Comparison of ENCODE assay signal across 8 cellular contexts in the genomic region with DNA sequence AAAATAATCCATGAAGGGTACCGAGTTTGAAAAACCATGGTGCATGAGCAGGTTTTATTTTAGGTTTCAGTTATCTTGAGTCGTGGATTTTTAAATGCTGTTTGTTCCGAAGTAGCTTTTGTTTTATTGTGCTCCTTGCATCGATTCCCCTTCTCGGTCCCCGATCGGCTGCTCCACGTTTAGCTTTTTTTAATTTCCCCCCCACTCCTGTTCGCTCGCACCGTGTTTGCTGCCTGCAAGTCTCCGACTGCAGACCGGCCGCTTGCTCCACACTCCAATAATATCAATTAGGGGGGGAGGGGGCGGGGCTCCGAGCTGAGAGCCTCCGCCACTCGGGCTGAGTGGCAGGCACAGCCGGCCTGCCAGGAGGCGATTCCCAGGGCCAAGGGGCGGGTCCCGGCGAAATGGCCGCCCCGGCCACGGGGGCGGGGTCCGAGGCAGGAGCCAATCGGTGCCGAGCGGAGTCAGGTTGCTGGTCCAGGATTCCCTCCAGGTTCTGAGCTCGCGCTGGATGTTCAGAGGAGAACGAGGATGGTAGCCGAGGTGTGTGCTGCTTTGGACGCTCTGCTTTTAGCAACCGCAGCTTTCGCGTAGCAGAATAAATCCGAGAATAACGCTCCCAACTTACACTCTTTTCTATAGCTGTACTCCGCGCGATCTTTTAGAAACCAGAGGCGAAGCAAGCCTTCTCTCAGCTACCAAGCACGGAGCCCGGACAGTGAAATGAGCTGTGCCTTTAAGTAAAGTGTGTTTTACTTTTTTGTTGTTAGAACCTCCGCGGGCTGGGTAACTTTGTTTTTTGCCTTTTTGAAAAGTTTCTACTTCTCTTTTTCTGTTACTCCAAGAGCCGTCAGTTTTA. TPM values are rescaled to one million over a fixed set of nuclear protein-coding genes. Genes with fewer than 3 reads are reported as not detected.
DNase-seq lines count a peak whose midpoint lies in the region; ATAC-seq and TF ChIP-seq lines count a peak whose summit lies in the region.

Gene EPHA7, minus strand, starts transcription at position 256 of the 859 bp plus-strand sequence. Its CDS starts 218 bp downstream, at position 38.

- H3K36me3 Mint-ChIP-seq in CD4-positive, alpha-beta memory T cell: no peaks in the 10 kb centered on the region
- H3K36me3 Mint-ChIP-seq in activated naive CD8-positive, alpha-beta T cell treated with anti-CD3 and anti-CD28 coated beads for 36 hours: no peaks in the 10 kb centered on the region
- no peaks in the 10 kb centered on the region for H3K36me3 Mint-ChIP-seq in nephron progenitor cell (ENCODE audit: low read depth)

- H3K4me3 Mint-ChIP-seq in CD4-positive, alpha-beta memory T cell: peak within 1 kb of the TSS; percentile 75 to 91 (median 81)
- H3K4me3 Mint-ChIP-seq in activated naive CD8-positive, alpha-beta T cell treated with anti-CD3 and anti-CD28 coated beads for 36 hours: peak within 1 kb of the TSS; percentile 69
- peak within 1 kb of the TSS; percentile 91 for H3K4me3 Mint-ChIP-seq in nephron progenitor cell

- intact Hi-C loops in CD4-positive, alpha-beta memory T cell (cut with micrococcal nuclease): no loop called here
- intact Hi-C loops in tibial artery (cut with DNase I; ENCODE audit: low total_unique reads): no loop called here

- peaks cover 32 to 36% of the 10 kb centered on the region in 2 donors for H3K27me3 Mint-ChIP-seq in CD4-positive, alpha-beta memory T cell
- peaks cover 77% of the 10 kb centered on the region for H3K27me3 Mint-ChIP-seq in activated naive CD8-positive, alpha-beta T cell treated with anti-CD3 and anti-CD28 coated beads for 36 hours
- H3K27me3 Mint-ChIP-seq in nephron progenitor cell (ENCODE audit: low read depth, poor library complexity): peaks cover 16% of the 10 kb centered on the region

- no peaks in the 10 kb centered on the region for H3K36me3 ChIP-seq in CD4-positive, alpha-beta memory T cell (ENCODE audit: insufficient read depth, low read length)
- no peaks in the 10 kb centered on the region for H3K36me3 ChIP-seq in tibial artery

- peaks cover 3% of the 10 kb centered on the region for H3K4me1 ChIP-seq in CD4-positive, alpha-beta memory T cell (ENCODE audit: insufficient read depth, low read length)
- H3K4me1 ChIP-seq in tibial artery: peaks cover 0 to 40% (median 31%) of the 10 kb centered on the region in 4 donors

- no peak within 1 kb of the TSS for H3K27ac ChIP-seq in CD4-positive, alpha-beta memory T cell (ENCODE audit: low read depth, low read length)
- H3K27ac ChIP-seq in tibial artery: no peak within 1 kb of the TSS

- peaks cover 6 to 32% (median 17%) of the 10 kb centered on the region in 4 donors for H3K4me1 Mint-ChIP-seq in CD4-positive, alpha-beta memory T cell
- peaks cover 21% of the 10 kb centered on the region for H3K4me1 Mint-ChIP-seq in activated naive CD8-positive, alpha-beta T cell treated with anti-CD3 and anti-CD28 coated beads for 36 hours
- H3K4me1 Mint-ChIP-seq in nephron progenitor cell: peaks cover 43% of the 10 kb centered on the region

- DNase-seq in CD4-positive, alpha-beta memory T cell: peak in 2 of 5 donors; percentile 13 to 24
- DNase-seq in NCI-H510A treated with DMSO at 0.1 percent for 48 hours (lab: John Stamatoyannopoulos, UW) (peak; percentile 87), glomerular endothelial cell (ENCODE audit: extremely low read depth, low read depth, low spot score) (peak; percentile 61), nephron progenitor cell (peak; percentile 98), tibial artery (peak; percentile 84 to 93)
- DNase-seq in activated naive CD8-positive, alpha-beta T cell treated with anti-CD3 and anti-CD28 coated beads for 36 hours: peak; percentile 58

- TF ChIP-seq CTCF in nephron progenitor cell (IDR thresholded peaks at IDR 0.05) (no peak), tibial artery (IDR thresholded peaks at IDR 0.05) (no peak)

- peaks cover 0 to 11% (median 5%) of the 10 kb centered on the region in 8 donors for H3K9me3 Mint-ChIP-seq in CD4-positive, alpha-beta memory T cell
- H3K9me3 Mint-ChIP-seq in activated naive CD8-positive, alpha-beta T cell treated with anti-CD3 and anti-CD28 coated beads for 36 hours: peaks cover 2% of the 10 kb centered on the region
- no peaks in the 10 kb centered on the region for H3K9me3 Mint-ChIP-seq in nephron progenitor cell

- POLR2A ChIA-PET in CD4-positive, alpha-beta memory T cell (lab: Charles Lee; ENCODE audit: partially characterized antibody): no interaction called here

- no peaks in the 10 kb centered on the region for H3K27me3 ChIP-seq in CD4-positive, alpha-beta memory T cell (ENCODE audit: insufficient read depth, low read length)
- H3K27me3 ChIP-seq in tibial artery: peaks cover 0 to 74% of the 10 kb centered on the region in 2 donors

- no peaks in the 10 kb centered on the region for H3K9me3 ChIP-seq in CD4-positive, alpha-beta memory T cell (ENCODE audit: control insufficient read depth in 1 of 2, low read length in 2 of 2)
- no peaks in the 10 kb centered on the region for H3K9me3 ChIP-seq in tibial artery

- peak within 1 kb of the TSS in 1 of 2 donors; percentile 27 for H3K4me3 ChIP-seq in CD4-positive, alpha-beta memory T cell (ENCODE audit: low read length in 2 of 2)
- H3K4me3 ChIP-seq in tibial artery: peak within 1 kb of the TSS; percentile 49 to 59

- H3K27ac Mint-ChIP-seq in CD4-positive, alpha-beta memory T cell: peak within 1 kb of the TSS in 1 of 7 donors; percentile 52
- no peak within 1 kb of the TSS for H3K27ac Mint-ChIP-seq in activated naive CD8-positive, alpha-beta T cell treated with anti-CD3 and anti-CD28 coated beads for 36 hours
- peak within 1 kb of the TSS; percentile 94 for H3K27ac Mint-ChIP-seq in nephron progenitor cell

- CTCF ChIA-PET in CD4-positive, alpha-beta memory T cell (lab: Charles Lee; ENCODE audit: partially characterized antibody): no interaction called here

- ATAC-seq in GM19397 (IDR thresholded peaks at IDR 0.05; ENCODE audit: unreplicated experiment) (peak; percentile 95), HG03457 (IDR thresholded peaks at IDR 0.05; ENCODE audit: unreplicated experiment) (peak; percentile 91)

RNA-seq across cellular contexts. Expression of gene EPHA7, which starts in this region (rescaled TPM):
- total RNA-seq in CD4-positive, alpha-beta memory T cell: not detected
- polyA plus RNA-seq in CD4-positive, alpha-beta memory T cell: not detected
- not detected for total RNA-seq in activated naive CD8-positive, alpha-beta T cell treated with anti-CD3 and anti-CD28 coated beads for 36 hours
- total RNA-seq in glomerular endothelial cell: 0.35 and 0.53 TPM in 2 replicates

Comparison
In these comparisons a context has a peak if more than half of its experiments do, and no peak if none do; other contexts are left out.
1. Peak in DNase-seq in activated naive CD8-positive, alpha-beta T cell treated with anti-CD3 and anti-CD28 coated beads for 36 hours; RNA of the gene not detected or under 1 TPM.
2. Peak in DNase-seq in glomerular endothelial cell; RNA of the gene not detected or under 1 TPM.